In genomic region chr2:68828887-68829708, GRCh38 we compare ENCODE assay signal across 9 cellular contexts. TPM values are rescaled to one million over a fixed set of nuclear protein-coding genes. Genes with fewer than 3 reads are reported as not detected.
DNase-seq lines count a peak whose midpoint lies in the region; ATAC-seq and TF ChIP-seq lines count a peak whose summit lies in the region.
"Had no signal": no experiment of that assay in that cellular context is flagged by ENCODE, and none has a peak within 500 bp of the region (broad histone marks: within the 10 kb centered on the region; RNA-seq: fewer than 3 reads in every experiment).

No MANE protein-coding gene starts in this region.

- no peaks in the 10 kb centered on the region for H3K9me3 Mint-ChIP-seq in activated T-helper 1 cell treated with anti-CD3 and anti-CD28 coated beads, Interleukin-12 subunit alpha, Interleukin-12 subunit beta, Interleukin-2, Interleukin-4 antibody, amounts not matched to agents 30 ng/mL and 10 ng/mL and 1 ng/mL, durations not matched to agents 14 hours and 24 hours and 36 hours
- H3K9me3 Mint-ChIP-seq in naive thymus-derived CD8-positive, alpha-beta T cell = no peaks in the 10 kb centered on the region
- H3K9me3 Mint-ChIP-seq in stimulated activated naive CD8-positive, alpha-beta T cell treated with anti-CD3 and anti-CD28 coated beads, Interleukin-15, Interleukin-2, amounts not matched to agents 100 ng/mL and 50 ng/mL, for 24 hours = no peaks in the 10 kb centered on the region

- H3K9me3 ChIP-seq in fibroblast of lung (ENCODE audit: control insufficient read depth, insufficient read depth, low read depth, low read length) = no peaks in the 10 kb centered on the region
- H3K9me3 ChIP-seq: Caco-2 had no signal

- H3K4me1 Mint-ChIP-seq in activated T-helper 1 cell treated with anti-CD3 and anti-CD28 coated beads, Interleukin-12 subunit alpha, Interleukin-12 subunit beta, Interleukin-2, Interleukin-4 antibody, amounts not matched to agents 30 ng/mL and 10 ng/mL and 1 ng/mL, durations not matched to agents 14 hours and 24 hours and 36 hours (ENCODE audit: low read depth) = peaks cover 77% of the 10 kb centered on the region
- peaks cover 33 to 78% (median 67%) of the 10 kb centered on the region in 4 donors for H3K4me1 Mint-ChIP-seq in naive thymus-derived CD8-positive, alpha-beta T cell
- H3K4me1 Mint-ChIP-seq in stimulated activated naive CD8-positive, alpha-beta T cell treated with anti-CD3 and anti-CD28 coated beads, Interleukin-15, Interleukin-2, amounts not matched to agents 100 ng/mL and 50 ng/mL, for 24 hours (ENCODE audit: low read depth) = peaks cover 69% of the 10 kb centered on the region

- H3K36me3 ChIP-seq in fibroblast of lung (ENCODE audit: control insufficient read depth, insufficient read depth, low read length) = no peaks in the 10 kb centered on the region

- peaks cover 27% of the 10 kb centered on the region for H3K4me1 ChIP-seq in fibroblast of lung (ENCODE audit: control insufficient read depth, extremely low read depth, insufficient read depth, low read length)

- H3K4me3 ChIP-seq in fibroblast of lung (replicated peaks in 1 of 4; ENCODE audit: control extremely low read depth in 1 of 4, insufficient read depth in 1 of 4, low read depth in 3 of 4, low read length in 4 of 4) = no peak overlapping the region

- DNase-seq in DMS53 (lab: John Stamatoyannopoulos, UW) = peak; percentile 39
- no peak for DNase-seq in DMS53 treated with DMSO at 0.1 percent for 48 hours (lab: John Stamatoyannopoulos, UW; ENCODE audit: unreplicated experiment)
- DNase-seq in activated T-helper 1 cell treated with anti-CD3 and anti-CD28 coated beads, Interleukin-12 subunit alpha, Interleukin-12 subunit beta, Interleukin-2, Interleukin-4 antibody, amounts not matched to agents 30 ng/mL and 10 ng/mL and 1 ng/mL, durations not matched to agents 14 hours and 24 hours and 36 hours (ENCODE audit: low spot score) = peak; percentile 71
- DNase-seq in fibroblast of lung (ENCODE audit: low read depth in 2 of 2) = peak; percentile 93 to 95
- peak; percentile 41 to 86 (median 62) for DNase-seq in naive thymus-derived CD8-positive, alpha-beta T cell

- peak overlapping the region; percentile 34 for H3K27ac ChIP-seq in fibroblast of lung (ENCODE audit: insufficient read depth, low read length)

- H2AFZ ChIP-seq in fibroblast of lung (ENCODE audit: low read length) = no peak overlapping the region

- peaks cover 38% of the 10 kb centered on the region for H3K36me3 Mint-ChIP-seq in activated T-helper 1 cell treated with anti-CD3 and anti-CD28 coated beads, Interleukin-12 subunit alpha, Interleukin-12 subunit beta, Interleukin-2, Interleukin-4 antibody, amounts not matched to agents 30 ng/mL and 10 ng/mL and 1 ng/mL, durations not matched to agents 14 hours and 24 hours and 36 hours (ENCODE audit: low read depth)
- H3K36me3 Mint-ChIP-seq in naive thymus-derived CD8-positive, alpha-beta T cell = peaks cover 4 to 39% (median 8%) of the 10 kb centered on the region in 3 donors
- peaks cover 41% of the 10 kb centered on the region for H3K36me3 Mint-ChIP-seq in stimulated activated naive CD8-positive, alpha-beta T cell treated with anti-CD3 and anti-CD28 coated beads, Interleukin-15, Interleukin-2, amounts not matched to agents 100 ng/mL and 50 ng/mL, for 24 hours (ENCODE audit: low read depth)

- no peaks in the 10 kb centered on the region for H4K20me1 ChIP-seq in fibroblast of lung (ENCODE audit: control insufficient read depth, extremely low read depth, insufficient read depth, low read length)

- POLR2A ChIA-PET in naive thymus-derived CD8-positive, alpha-beta T cell (lab: Charles Lee) = interaction anchor here (0.8 to 2.8 kb wide), 16 partner anchors 10 to 362 kb away, joined by 3 to 14 read pairs (median 4); partner anchors contain the start of genes APLF and FBXO48

- H3K4me2 ChIP-seq in fibroblast of lung (ENCODE audit: extremely low read depth, insufficient read depth, low read length) = peak overlapping the region; percentile 44

- peak; percentile 71 to 83 for ATAC-seq in naive thymus-derived CD8-positive, alpha-beta T cell
- ATAC-seq in HG03280 (IDR thresholded peaks at IDR 0.05; ENCODE audit: unreplicated experiment) = no peak

- H3K9ac ChIP-seq in fibroblast of lung (ENCODE audit: insufficient read depth, low read length) = no peak overlapping the region

- no peaks in the 10 kb centered on the region for H3K79me2 ChIP-seq in fibroblast of lung (ENCODE audit: control insufficient read depth, insufficient read depth, low read length)

- peak overlapping the region; percentile 92 for H3K27ac Mint-ChIP-seq in activated T-helper 1 cell treated with anti-CD3 and anti-CD28 coated beads, Interleukin-12 subunit alpha, Interleukin-12 subunit beta, Interleukin-2, Interleukin-4 antibody, amounts not matched to agents 30 ng/mL and 10 ng/mL and 1 ng/mL, durations not matched to agents 14 hours and 24 hours and 36 hours
- peak overlapping the region; percentile 87 to 98 (median 92) for H3K27ac Mint-ChIP-seq in naive thymus-derived CD8-positive, alpha-beta T cell
- peak overlapping the region; percentile 78 for H3K27ac Mint-ChIP-seq in stimulated activated naive CD8-positive, alpha-beta T cell treated with anti-CD3 and anti-CD28 coated beads, Interleukin-15, Interleukin-2, amounts not matched to agents 100 ng/mL and 50 ng/mL, for 24 hours

- intact Hi-C loops in activated T-helper 1 cell treated with anti-CD3 and anti-CD28 coated beads, Interleukin-12 subunit alpha, Interleukin-12 subunit beta, Interleukin-2, Interleukin-4 antibody, amounts not matched to agents 30 ng/mL and 10 ng/mL and 1 ng/mL, durations not matched to agents 14 hours and 24 hours and 36 hours (cut with micrococcal nuclease) = no loop called here

- TF ChIP-seq CTCF in fibroblast of lung (conservative IDR thresholded peaks at IDR 0.05 in 1 of 2, IDR thresholded peaks at IDR 0.05 in 1 of 2; ENCODE audit: low read depth in 1 of 2, low read length in 2 of 2) = no peak

- H3K27me3 ChIP-seq in fibroblast of lung (ENCODE audit: control insufficient read depth, insufficient read depth, low read length) = no peaks in the 10 kb centered on the region

- peak overlapping the region; percentile 71 for H3K4me3 Mint-ChIP-seq in activated T-helper 1 cell treated with anti-CD3 and anti-CD28 coated beads, Interleukin-12 subunit alpha, Interleukin-12 subunit beta, Interleukin-2, Interleukin-4 antibody, amounts not matched to agents 30 ng/mL and 10 ng/mL and 1 ng/mL, durations not matched to agents 14 hours and 24 hours and 36 hours
- H3K4me3 Mint-ChIP-seq in naive thymus-derived CD8-positive, alpha-beta T cell = peak overlapping the region; percentile 46 to 93 (median 79)
- H3K4me3 Mint-ChIP-seq in stimulated activated naive CD8-positive, alpha-beta T cell treated with anti-CD3 and anti-CD28 coated beads, Interleukin-15, Interleukin-2, amounts not matched to agents 100 ng/mL and 50 ng/mL, for 24 hours = peak overlapping the region; percentile 53

- H3K27me3 Mint-ChIP-seq in activated T-helper 1 cell treated with anti-CD3 and anti-CD28 coated beads, Interleukin-12 subunit alpha, Interleukin-12 subunit beta, Interleukin-2, Interleukin-4 antibody, amounts not matched to agents 30 ng/mL and 10 ng/mL and 1 ng/mL, durations not matched to agents 14 hours and 24 hours and 36 hours (ENCODE audit: insufficient read depth) = no peaks in the 10 kb centered on the region
- no peaks in the 10 kb centered on the region for H3K27me3 Mint-ChIP-seq in naive thymus-derived CD8-positive, alpha-beta T cell
- H3K27me3 Mint-ChIP-seq in stimulated activated naive CD8-positive, alpha-beta T cell treated with anti-CD3 and anti-CD28 coated beads, Interleukin-15, Interleukin-2, amounts not matched to agents 100 ng/mL and 50 ng/mL, for 24 hours = no peaks in the 10 kb centered on the region

TF ChIP-seq in PFSK-1, 5 proteins besides CTCF, POLR2A, EP300 and RAD21:
- TF ChIP-seq SIN3A (IDR thresholded peaks at IDR 0.05; ENCODE audit: borderline replicate concordance, insufficient read depth, low read length) (no peak), FOXP2 (optimal IDR thresholded peaks at IDR 0.05; ENCODE audit: borderline replicate concordance, extremely low read depth, extremely low read length, insufficient read depth) (peak; percentile 99), POLR2AphosphoS5 (IDR thresholded peaks at IDR 0.05; ENCODE audit: low read depth, low read length) (no peak)

RNA-seq across cellular contexts. Expression of gene BMP10, which starts 42.1 kb away (rescaled TPM):
- not detected for polyA plus RNA-seq in PFSK-1 (2012; ENCODE audit: insufficient read length, low read depth)
- total RNA-seq in activated T-helper 1 cell treated with anti-CD3 and anti-CD28 coated beads, Interleukin-12 subunit alpha, Interleukin-12 subunit beta, Interleukin-2, Interleukin-4 antibody, amounts not matched to agents 30 ng/mL and 10 ng/mL and 1 ng/mL, durations not matched to agents 14 hours and 24 hours and 36 hours = not detected in 2 replicates
- not detected in 2 replicates for total RNA-seq in fibroblast of lung
- polyA plus RNA-seq in fibroblast of lung = not detected in 2 replicates
- polyA plus RNA-seq in fibroblast of lung (2012) = not detected in 2 replicates
- polyA minus RNA-seq in fibroblast of lung (ENCODE audit: low replicate concordance) = not detected in 2 replicates
- not detected for total RNA-seq in naive thymus-derived CD8-positive, alpha-beta T cell
- polyA plus RNA-seq in naive thymus-derived CD8-positive, alpha-beta T cell = not detected
- total RNA-seq: Caco-2 had no signal
